ENCODE assay signal across 11 cellular contexts in the genomic region with DNA sequence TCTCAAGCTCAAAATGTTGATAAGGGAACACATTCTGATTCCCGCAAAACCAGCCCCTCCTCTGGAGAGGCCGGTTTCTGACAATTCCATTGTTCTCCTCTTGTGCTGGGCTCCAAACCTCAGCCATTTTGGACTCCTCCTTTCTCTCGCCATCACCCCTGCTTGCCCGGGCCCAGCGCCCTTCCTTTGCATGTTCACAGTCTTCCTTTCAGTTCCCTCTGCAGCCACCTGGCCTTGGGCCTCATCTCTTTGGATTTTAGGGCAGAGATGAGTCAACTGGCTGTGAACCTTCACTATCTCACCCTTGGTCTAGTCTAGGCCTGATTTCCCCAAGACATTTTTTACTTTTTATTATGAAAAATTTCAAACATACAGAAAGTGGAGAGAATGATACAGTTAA.
A peak's percentile ranks its signal among the peaks of the same experiment; 100 is the strongest.
DNase-seq lines count a peak whose midpoint lies in the region; ATAC-seq and TF ChIP-seq lines count a peak whose summit lies in the region.
"Had no signal": no experiment of that assay in that cellular context is flagged by ENCODE, and none has a peak within 500 bp of the region (broad histone marks: within the 10 kb centered on the region; RNA-seq: fewer than 3 reads in every experiment).

No MANE protein-coding gene starts in this region.

- H3K27ac Mint-ChIP-seq in activated CD4-positive, alpha-beta T cell treated with anti-CD3 and anti-CD28 coated beads, Interleukin-2, amount 10 ng/mL, durations not matched to agents 7 days and 5 days: no peak overlapping the region

- H3K27me3 Mint-ChIP-seq in activated CD4-positive, alpha-beta T cell treated with anti-CD3 and anti-CD28 coated beads, Interleukin-2, amount 10 ng/mL, durations not matched to agents 7 days and 5 days: no peaks in the 10 kb centered on the region

- H3K27ac ChIP-seq in gastroesophageal sphincter: no peak overlapping the region
- H3K27ac ChIP-seq: suprapubic skin had no signal

- H3K4me1 Mint-ChIP-seq in activated CD4-positive, alpha-beta T cell treated with anti-CD3 and anti-CD28 coated beads, Interleukin-2, amount 10 ng/mL, durations not matched to agents 7 days and 5 days: peaks cover 2% of the 10 kb centered on the region

- no peaks in the 10 kb centered on the region for H3K27me3 ChIP-seq in gastroesophageal sphincter
- H3K27me3 ChIP-seq: suprapubic skin had no signal

- ATAC-seq in GM19025 (IDR thresholded peaks at IDR 0.05; ENCODE audit: low read depth, unreplicated experiment) (peak; percentile 65), GM21825 (IDR thresholded peaks at IDR 0.05; ENCODE audit: unreplicated experiment) (peak; percentile 86), HG03175 (IDR thresholded peaks at IDR 0.05; ENCODE audit: unreplicated experiment) (peak; percentile 89), gastroesophageal sphincter (no peak)

- POLR2A ChIA-PET in activated CD4-positive, alpha-beta T cell treated with anti-CD3 and anti-CD28 coated beads, Interleukin-2, amount 10 ng/mL, durations not matched to agents 7 days and 5 days (lab: Charles Lee): no interaction called here

- WGBS in gastroesophageal sphincter (ENCODE audit: low coverage in 1 of 2), 2 donors: 95 to 98% methylated on average over 3 to 5 of the region's 5 CpGs

- CTCF ChIA-PET in activated CD4-positive, alpha-beta T cell treated with anti-CD3 and anti-CD28 coated beads, Interleukin-2, amount 10 ng/mL, durations not matched to agents 7 days and 5 days (lab: Charles Lee): no interaction called here

- H3K9me3 ChIP-seq in gastroesophageal sphincter: no peaks in the 10 kb centered on the region
- H3K9me3 ChIP-seq: suprapubic skin had no signal

- DNase-seq in NCI-H1694 (lab: John Stamatoyannopoulos, UW) (no peak), NCI-H524 (lab: John Stamatoyannopoulos, UW) (no peak)
- DNase-seq in activated CD4-positive, alpha-beta T cell treated with anti-CD3 and anti-CD28 coated beads, Interleukin-2, amount 10 ng/mL, durations not matched to agents 7 days and 5 days: no peak
- DNase-seq: GDM1, nucleus accumbens, small intestine had no signal

- no peak for TF ChIP-seq CTCF in gastroesophageal sphincter (IDR thresholded peaks at IDR 0.05)

- no peak overlapping the region for H3K4me3 Mint-ChIP-seq in activated CD4-positive, alpha-beta T cell treated with anti-CD3 and anti-CD28 coated beads, Interleukin-2, amount 10 ng/mL, durations not matched to agents 7 days and 5 days

- no peaks in the 10 kb centered on the region for H3K9me3 Mint-ChIP-seq in activated CD4-positive, alpha-beta T cell treated with anti-CD3 and anti-CD28 coated beads, Interleukin-2, amount 10 ng/mL, durations not matched to agents 7 days and 5 days

- H3K4me1 ChIP-seq in gastroesophageal sphincter: no peaks in the 10 kb centered on the region

- no peaks in the 10 kb centered on the region for H3K36me3 Mint-ChIP-seq in activated CD4-positive, alpha-beta T cell treated with anti-CD3 and anti-CD28 coated beads, Interleukin-2, amount 10 ng/mL, durations not matched to agents 7 days and 5 days (ENCODE audit: low read depth)

- H3K36me3 ChIP-seq in gastroesophageal sphincter: no peaks in the 10 kb centered on the region
- H3K36me3 ChIP-seq: suprapubic skin had no signal

- TF ChIP-seq POLR2A in gastroesophageal sphincter (IDR thresholded peaks at IDR 0.05): no peak

- TF ChIP-seq EP300 in gastroesophageal sphincter (IDR thresholded peaks at IDR 0.05): no peak

- H3K4me3 ChIP-seq in gastroesophageal sphincter: no peak overlapping the region
- H3K4me3 ChIP-seq: suprapubic skin had no signal
